30 cellular contexts compared by ENCODE assay signal in genomic region chr5:120354126-120354525, GRCh38.
"Had no signal": no experiment of that assay in that cellular context is flagged by ENCODE, and none has a peak within 500 bp of the region (broad histone marks: within the 10 kb centered on the region; RNA-seq: fewer than 3 reads in every experiment).

No MANE protein-coding gene starts in this region.

- H3K4me2 ChIP-seq: smooth muscle cell had no signal

- H3K4me3 ChIP-seq: coronary artery, esophagus squamous epithelium, lung, mucosa of descending colon, prostate gland, right atrium auricular region, smooth muscle cell, suprapubic skin, transverse colon, upper lobe of right lung, vagina had no signal

- DNase-seq: dermis blood vessel endothelial cell; effector memory CD8-positive, alpha-beta T cell; erythroblast; esophagus squamous epithelium; hypothalamus; immature natural killer cell; islet precursor cell; mucosa of descending colon; naive B cell; nucleus accumbens; stimulated activated CD4-positive, alpha-beta T cell treated with anti-CD3 and anti-CD28 coated beads, Interleukin-12 subunit alpha, Interleukin-12 subunit beta, amount 100 ng/mL, for 4 hours; stimulated activated CD4-positive, alpha-beta T cell treated with anti-CD3 and anti-CD28 coated beads, Interleukin-1b, Interleukin-23, amount 100 ng/mL, for 48 hours; stimulated activated CD4-positive, alpha-beta T cell treated with anti-CD3 and anti-CD28 coated beads, Interleukin-4, amount 100 ng/mL, for 1 hour; stimulated activated CD8-positive, alpha-beta memory T cell treated with anti-CD3 and anti-CD28 coated beads, Interleukin-4, amount 100 ng/mL, for 48 hours; stimulated activated naive CD4-positive, alpha-beta T cell; stimulated activated naive CD8-positive, alpha-beta T cell treated with anti-CD3 and anti-CD28 coated beads, Interleukin-15, amount 100 ng/mL, for 72 hours; transverse colon; upper lobe of right lung had no signal

- FAIRE-seq: endometrium, frontal cortex had no signal

- H3K27me3 ChIP-seq: esophagus squamous epithelium, right atrium auricular region, suprapubic skin, transverse colon, upper lobe of right lung, vagina had no signal

- H3K36me3 ChIP-seq: esophagus squamous epithelium, prostate gland, right atrium auricular region, suprapubic skin, transverse colon, upper lobe of right lung, vagina had no signal

- H3K27ac ChIP-seq: coronary artery, esophagus squamous epithelium, prostate gland, right atrium auricular region, suprapubic skin, transverse colon, upper lobe of right lung, vagina had no signal

- ATAC-seq: effector memory CD8-positive, alpha-beta T cell; left lobe of liver; mucosa of descending colon; natural killer cell treated with Interleukin-12 subunit alpha and Interleukin-12 subunit beta and Interleukin-15 and Interleukin-18, amount 100 ng/mL, for 72 hours; sciatic nerve; stimulated activated naive CD8-positive, alpha-beta T cell treated with anti-CD3 and anti-CD28 coated beads, Interleukin-15, amount 100 ng/mL, for 72 hours; upper lobe of right lung had no signal

- H3K9me3 ChIP-seq: mucosa of descending colon, prostate gland, suprapubic skin, upper lobe of right lung, vagina had no signal

- H3K4me1 ChIP-seq: esophagus squamous epithelium, prostate gland, right atrium auricular region, suprapubic skin, transverse colon, upper lobe of right lung, vagina had no signal
